Comparison of ENCODE assay signal across 1 cellular context in the genomic region with DNA sequence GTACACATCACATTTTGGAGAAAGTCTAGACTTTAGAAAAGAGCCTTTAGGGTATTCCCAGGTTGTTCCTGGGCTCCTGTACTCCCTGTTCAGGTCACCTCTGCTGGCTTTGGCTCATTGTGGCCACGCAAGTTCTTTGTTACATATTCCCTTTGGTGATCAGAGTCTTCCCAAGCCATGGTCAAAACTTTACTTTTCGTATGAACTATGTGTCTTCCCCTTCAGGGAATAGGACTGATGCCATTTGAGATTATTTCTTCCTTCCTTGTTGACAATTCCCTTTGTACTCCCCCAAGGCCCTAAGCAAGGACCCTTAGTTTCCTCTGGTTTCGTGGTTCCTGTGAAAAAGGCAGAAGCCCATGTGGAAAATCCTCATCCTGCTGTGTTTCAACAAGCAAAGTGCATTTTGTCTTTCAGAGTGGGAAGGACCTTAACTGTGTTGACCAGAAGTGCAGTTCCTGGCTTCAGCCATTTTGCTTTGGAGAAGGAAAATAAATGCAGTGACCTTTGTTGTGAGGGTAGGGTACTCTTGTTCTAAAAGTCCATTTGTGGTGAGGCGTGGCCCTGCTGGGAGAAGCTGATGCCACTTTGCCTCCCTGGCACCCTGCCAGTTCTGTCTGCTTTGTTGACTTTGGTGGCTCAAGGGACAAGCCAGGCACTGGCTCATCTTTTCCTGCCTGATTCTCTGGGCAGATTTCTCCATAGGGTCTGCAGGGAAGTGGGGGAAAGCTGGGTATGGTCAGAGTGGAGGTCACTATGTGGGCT.
TF ChIP-seq lines count a peak whose summit lies in the region.

No MANE protein-coding gene starts in this region.

TF ChIP-seq in K562, 482 proteins besides CTCF, POLR2A, EP300 and RAD21 (continued from another document):
- TF ChIP-seq, protein P1, sequence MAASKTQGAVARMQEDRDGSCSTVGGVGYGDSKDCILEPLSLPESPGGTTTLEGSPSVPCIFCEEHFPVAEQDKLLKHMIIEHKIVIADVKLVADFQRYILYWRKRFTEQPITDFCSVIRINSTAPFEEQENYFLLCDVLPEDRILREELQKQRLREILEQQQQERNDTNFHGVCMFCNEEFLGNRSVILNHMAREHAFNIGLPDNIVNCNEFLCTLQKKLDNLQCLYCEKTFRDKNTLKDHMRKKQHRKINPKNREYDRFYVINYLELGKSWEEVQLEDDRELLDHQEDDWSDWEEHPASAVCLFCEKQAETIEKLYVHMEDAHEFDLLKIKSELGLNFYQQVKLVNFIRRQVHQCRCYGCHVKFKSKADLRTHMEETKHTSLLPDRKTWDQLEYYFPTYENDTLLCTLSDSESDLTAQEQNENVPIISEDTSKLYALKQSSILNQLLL (CRISPR knock-in tag; IDR thresholded peaks at IDR 0.05; ENCODE audit: borderline replicate concordance): no peak
- TF ChIP-seq ZNF431 (CRISPR knock-in tag; IDR thresholded peaks at IDR 0.05): no peak
- TF ChIP-seq ZNF668 (CRISPR knock-in tag; IDR thresholded peaks at IDR 0.05): 0 out of 2 replicates have a peak, but pooled peaks have one; percentile 30
- TF ChIP-seq CXXC5 (CRISPR knock-in tag; IDR thresholded peaks at IDR 0.05): no peak
- TF ChIP-seq ZNF561 (CRISPR knock-in tag; conservative IDR thresholded peaks at IDR 0.05): no peak
- no peak for TF ChIP-seq ZNF778 (CRISPR knock-in tag; IDR thresholded peaks at IDR 0.05)
- TF ChIP-seq, protein P2, sequence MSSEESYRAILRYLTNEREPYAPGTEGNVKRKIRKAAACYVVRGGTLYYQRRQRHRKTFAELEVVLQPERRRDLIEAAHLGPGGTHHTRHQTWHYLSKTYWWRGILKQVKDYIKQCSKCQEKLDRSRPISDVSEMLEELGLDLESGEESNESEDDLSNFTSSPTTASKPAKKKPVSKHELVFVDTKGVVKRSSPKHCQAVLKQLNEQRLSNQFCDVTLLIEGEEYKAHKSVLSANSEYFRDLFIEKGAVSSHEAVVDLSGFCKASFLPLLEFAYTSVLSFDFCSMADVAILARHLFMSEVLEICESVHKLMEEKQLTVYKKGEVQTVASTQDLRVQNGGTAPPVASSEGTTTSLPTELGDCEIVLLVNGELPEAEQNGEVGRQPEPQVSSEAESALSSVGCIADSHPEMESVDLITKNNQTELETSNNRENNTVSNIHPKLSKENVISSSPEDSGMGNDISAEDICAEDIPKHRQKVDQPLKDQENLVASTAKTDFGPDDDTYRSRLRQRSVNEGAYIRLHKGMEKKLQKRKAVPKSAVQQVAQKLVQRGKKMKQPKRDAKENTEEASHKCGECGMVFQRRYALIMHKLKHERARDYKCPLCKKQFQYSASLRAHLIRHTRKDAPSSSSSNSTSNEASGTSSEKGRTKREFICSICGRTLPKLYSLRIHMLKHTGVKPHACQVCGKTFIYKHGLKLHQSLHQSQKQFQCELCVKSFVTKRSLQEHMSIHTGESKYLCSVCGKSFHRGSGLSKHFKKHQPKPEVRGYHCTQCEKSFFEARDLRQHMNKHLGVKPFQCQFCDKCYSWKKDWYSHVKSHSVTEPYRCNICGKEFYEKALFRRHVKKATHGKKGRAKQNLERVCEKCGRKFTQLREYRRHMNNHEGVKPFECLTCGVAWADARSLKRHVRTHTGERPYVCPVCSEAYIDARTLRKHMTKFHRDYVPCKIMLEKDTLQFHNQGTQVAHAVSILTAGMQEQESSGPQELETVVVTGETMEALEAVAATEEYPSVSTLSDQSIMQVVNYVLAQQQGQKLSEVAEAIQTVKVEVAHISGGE (CRISPR knock-in tag; IDR thresholded peaks at IDR 0.05): 0 out of 6 replicates have a peak, but pooled peaks of 1 of the 3 experiments have one; percentile 21
- no peak for TF ChIP-seq MYC (IDR thresholded peaks at IDR 0.05; ENCODE audit: low read depth, low read length)
- no peak for TF ChIP-seq MYC (CRISPR knock-in tag; IDR thresholded peaks at IDR 0.05; ENCODE audit: borderline replicate concordance, low read depth)
- TF ChIP-seq ZNF197 (CRISPR knock-in tag; IDR thresholded peaks at IDR 0.05; ENCODE audit: low read depth): no peak
- no peak for TF ChIP-seq ZC3H11A (IDR thresholded peaks at IDR 0.05; ENCODE audit: low read depth, low read length)
- TF ChIP-seq XRCC3 (IDR thresholded peaks at IDR 0.05): no peak
- TF ChIP-seq RFX5 (IDR thresholded peaks at IDR 0.05; ENCODE audit: low read depth, low read length): no peak
- no peak for TF ChIP-seq SMARCE1 (IDR thresholded peaks at IDR 0.05)
- no peak for TF ChIP-seq ASH1L (IDR thresholded peaks at IDR 0.05; ENCODE audit: borderline replicate concordance, low read depth, partially characterized antibody)
- TF ChIP-seq NR2C1 (IDR thresholded peaks at IDR 0.05): no peak
- 0 out of 2 replicates have a peak, but pooled peaks have one; percentile 18 for TF ChIP-seq NR2C1 (tag; IDR thresholded peaks at IDR 0.05)
- TF ChIP-seq ZBTB7A (IDR thresholded peaks at IDR 0.05; ENCODE audit: borderline replicate concordance, control insufficient read depth, low read depth, low read length): no peak
- peak; percentile 31 for TF ChIP-seq SMAD1 (IDR thresholded peaks at IDR 0.05; ENCODE audit: low read depth, low read length, partially characterized antibody)
- TF ChIP-seq HMG20A (CRISPR knock-in tag; conservative IDR thresholded peaks at IDR 0.05): no peak
- TF ChIP-seq, protein P3, sequence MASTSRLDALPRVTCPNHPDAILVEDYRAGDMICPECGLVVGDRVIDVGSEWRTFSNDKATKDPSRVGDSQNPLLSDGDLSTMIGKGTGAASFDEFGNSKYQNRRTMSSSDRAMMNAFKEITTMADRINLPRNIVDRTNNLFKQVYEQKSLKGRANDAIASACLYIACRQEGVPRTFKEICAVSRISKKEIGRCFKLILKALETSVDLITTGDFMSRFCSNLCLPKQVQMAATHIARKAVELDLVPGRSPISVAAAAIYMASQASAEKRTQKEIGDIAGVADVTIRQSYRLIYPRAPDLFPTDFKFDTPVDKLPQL (IDR thresholded peaks at IDR 0.05; ENCODE audit: extremely low read depth, insufficient read length): no peak
